ENCODE assay signal across 28 cellular contexts in the genomic region with DNA sequence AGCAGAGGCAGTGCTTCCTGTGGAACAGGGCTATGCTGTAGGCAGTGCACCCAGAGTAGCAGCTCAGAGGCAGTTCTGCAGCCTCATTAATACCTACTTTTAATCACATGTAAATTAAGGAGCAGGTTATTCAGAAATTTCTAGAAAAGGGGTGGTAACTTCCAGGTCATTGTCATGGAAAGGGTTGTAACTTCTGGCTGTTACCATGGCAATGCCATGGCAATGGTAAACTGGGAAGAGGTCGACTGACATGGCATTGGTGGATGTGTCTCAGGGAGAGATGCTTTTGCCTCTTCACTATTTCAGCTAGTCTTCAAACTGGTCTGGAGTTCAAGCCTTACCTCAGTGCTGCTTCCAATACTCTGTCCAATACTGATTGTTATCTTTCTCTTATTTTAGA. TPM values are rescaled to one million over a fixed set of nuclear protein-coding genes. Genes with fewer than 3 reads are reported as not detected.
"Had no signal": no experiment of that assay in that cellular context is flagged by ENCODE, and none has a peak within 500 bp of the region (broad histone marks: within the 10 kb centered on the region; RNA-seq: fewer than 3 reads in every experiment).

No MANE protein-coding gene starts in this region.

- H3K9ac ChIP-seq: KMS-11, SK-N-SH had no signal

- H3K9me3 Mint-ChIP-seq: T-cell had no signal

- H3K4me3 Mint-ChIP-seq: T-cell had no signal

- H3K4me1 Mint-ChIP-seq: T-cell had no signal

- H3K9me3 ChIP-seq: SK-N-SH had no signal

- H3K36me3 Mint-ChIP-seq: T-cell had no signal

- DNase-seq: IMR-90, Kasumi-1, MV-4-11, NCI-H1048, NCI-H1105, NCI-H1436 treated with DMSO at 0.1 percent for 48 hours, NCI-H1694, NCI-H187 treated with DMSO at 0.1 percent for 48 hours, NCI-H2029 treated with DMSO at 0.1 percent for 48 hours, NCI-H2171, NCI-H226, NCI-H446 treated with DMSO at 0.1 percent for 48 hours, NCI-H510A treated with DMSO at 0.1 percent for 48 hours, NCI-H526, NCI-H774, PC-3, SHP77, SK-N-SH, SW 1271, T-cell had no signal

- H3K27ac ChIP-seq: KMS-11, RWPE1 had no signal

- ATAC-seq: HepG2, Panc1, PC-3, T-cell had no signal

- H3K27ac Mint-ChIP-seq: T-cell had no signal

- H3K9me2 ChIP-seq: SK-N-SH had no signal

- H3K4me2 ChIP-seq: KMS-11, SK-N-SH had no signal

RNA-seq across cellular contexts. Expression of a gene that starts 29.2 kb away (rescaled TPM):
- total RNA-seq: HepG2, HT1080, IMR-90, MCF 10A, OCI-LY7, PC-3, SK-MEL-5, T-cell had no signal
- polyA plus RNA-seq: HepG2, IMR-90, SK-N-SH had no signal
